31 cellular contexts compared by ENCODE assay signal in genomic region chr5:175238326-175238725, GRCh38.
"Had no signal": no experiment of that assay in that cellular context is flagged by ENCODE, and none has a peak within 500 bp of the region (broad histone marks: within the 10 kb centered on the region; RNA-seq: fewer than 3 reads in every experiment).

No MANE protein-coding gene starts in this region.

- H3K9me3 ChIP-seq: adrenal gland, ascending aorta, body of pancreas, breast epithelium had no signal

- H3K27me3 ChIP-seq: adrenal gland, ascending aorta, body of pancreas, brain microvascular endothelial cell had no signal

- H3K36me3 ChIP-seq: adrenal gland, ascending aorta, brain microvascular endothelial cell, breast epithelium, cardiac muscle cell had no signal

- FAIRE-seq: astrocyte, bronchial epithelial cell had no signal

- H3K27ac ChIP-seq: adrenal gland, ascending aorta, body of pancreas, brain microvascular endothelial cell, breast epithelium, cardiac muscle cell had no signal

- H3K4me1 ChIP-seq: adrenal gland, ascending aorta, body of pancreas, breast epithelium had no signal

- H3K4me3 ChIP-seq: adrenal gland, ascending aorta, body of pancreas, breast epithelium, cardiac muscle cell had no signal

- DNase-seq: activated effector memory CD4-positive, alpha-beta T cell treated with anti-CD3 and anti-CD28 coated beads, Interleukin-2, amount 50 U/mL, for 16 hours; activated effector memory CD4-positive, alpha-beta T cell treated with Interleukin-2 at 50 U/mL for 16 hours; activated gamma-delta T cell; activated gamma-delta T cell treated with Interleukin-2 at 50 U/mL for 16 hours; activated naive CD4-positive, alpha-beta T cell; activated naive CD4-positive, alpha-beta T cell treated with anti-CD3 and anti-CD28 coated beads for 36 hours; activated naive CD4-positive, alpha-beta T cell treated with anti-CD3 and anti-CD28 coated beads, Interleukin-2, amount 10 ng/mL, durations not matched to agents 7 days and 5 days; activated naive CD4-positive, alpha-beta T cell treated with anti-CD3 and anti-CD28 coated beads, Interleukin-2, amount 50 U/mL, for 16 hours; activated naive CD4-positive, alpha-beta T cell treated with Interleukin-2 at 50 U/mL for 16 hours; activated naive CD8-positive, alpha-beta T cell treated with anti-CD3 and anti-CD28 coated beads for 36 hours; activated naive CD8-positive, alpha-beta T cell treated with anti-CD3 and anti-CD28 coated beads, Interleukin-2, amount 10 ng/mL, durations not matched to agents 7 days and 5 days; activated naive CD8-positive, alpha-beta T cell treated with anti-CD3 and anti-CD28 coated beads, Interleukin-2, amount 50 U/mL, for 24 hours; activated T-cell treated with anti-CD3 and anti-CD28 coated beads, Interleukin-2, amount 50 U/mL, for 24 hours; activated T-cell treated with anti-CD3 and anti-CD28 coated beads, Interleukin-2, amount 50 U/mL, for 4 hours; activated T-cell treated with anti-CD3 and anti-CD28 coated beads, Interleukin-2, amount 50 U/mL, for 48 hours; activated T-cell treated with anti-CD3 and anti-CD28 coated beads, Interleukin-2, amount 50 U/mL, for 72 hours; adrenal gland; amniotic stem cell; amygdala; anterior cingulate cortex; aorta; body of pancreas; brain microvascular endothelial cell; caudate nucleus; central memory CD4-positive, alpha-beta T cell; cerebellar nuclear complex had no signal
